Comparison of ENCODE assay signal across 17 cellular contexts in genomic region chr2:72982781-72983499, GRCh38.
"Had no signal": no experiment of that assay in that cellular context is flagged by ENCODE, and none has a peak within 500 bp of the region (broad histone marks: within the 10 kb centered on the region; RNA-seq: fewer than 3 reads in every experiment).

No MANE protein-coding gene starts in this region.

- H3K9me3 Mint-ChIP-seq: memory B cell; nephron; stimulated activated naive B cell treated with anti-CD40 and anti-IgM and Interleukin-4, amounts not matched to agents 10 μg/mL and 1 μg/mL and 100 μg/mL, for 72 hours; T-cell had no signal

- H3K27ac Mint-ChIP-seq: memory B cell; stimulated activated naive B cell treated with anti-CD40 and anti-IgM and Interleukin-4, amounts not matched to agents 10 μg/mL and 1 μg/mL and 100 μg/mL, for 72 hours; T-cell had no signal

- H3K27me3 ChIP-seq: foreskin keratinocyte, tibial artery, uterus had no signal

- ATAC-seq: foreskin keratinocyte; stimulated activated naive B cell treated with anti-CD40 and anti-IgM and Interleukin-4, amounts not matched to agents 10 μg/mL and 1 μg/mL and 100 μg/mL, for 72 hours; T-cell had no signal

- H3K4me3 Mint-ChIP-seq: memory B cell; nephron; stimulated activated naive B cell treated with anti-CD40 and anti-IgM and Interleukin-4, amounts not matched to agents 10 μg/mL and 1 μg/mL and 100 μg/mL, for 72 hours; T-cell had no signal

- H3K36me3 ChIP-seq: uterus had no signal

- H3K27ac ChIP-seq: foreskin keratinocyte, SK-N-MC, tibial artery, uterus had no signal

- H3K4me3 ChIP-seq: coronary artery, SK-N-MC, tibial artery, uterus had no signal

- H3K27me3 Mint-ChIP-seq: memory B cell; stimulated activated naive B cell treated with anti-CD40 and anti-IgM and Interleukin-4, amounts not matched to agents 10 μg/mL and 1 μg/mL and 100 μg/mL, for 72 hours; T-cell had no signal

- DNase-seq: activated CD4-positive, alpha-beta T cell treated with anti-CD3 and anti-CD28 coated beads, Interleukin-2, amount 50 U/mL, for 4 hours; activated CD4-positive, CD25-positive, alpha-beta regulatory T cell treated with anti-CD3 and anti-CD28 coated beads, Interleukin-2, amount 50 U/mL, for 72 hours; activated naive CD4-positive, alpha-beta T cell treated with anti-CD3 and anti-CD28 coated beads, Interleukin-2, amount 50 U/mL, for 16 hours; caudate nucleus; effector CD4-positive, alpha-beta T cell; foreskin keratinocyte; head of caudate nucleus; stimulated activated CD4-positive, alpha-beta T cell treated with anti-CD3 and anti-CD28 coated beads, Interleukin-4, amount 100 ng/mL, for 1 hour; stimulated activated naive B cell treated with anti-CD40 and anti-IgM and Interleukin-4, amounts not matched to agents 10 μg/mL and 1 μg/mL and 100 μg/mL, for 72 hours; T-cell; T-helper 9 cell; tibial artery; uterus had no signal

- H3K9me3 ChIP-seq: tibial artery, uterus had no signal

- H3K4me1 ChIP-seq: foreskin keratinocyte, tibial artery, uterus had no signal
